ENCODE assay signal across 19 cellular contexts in the genomic region with DNA sequence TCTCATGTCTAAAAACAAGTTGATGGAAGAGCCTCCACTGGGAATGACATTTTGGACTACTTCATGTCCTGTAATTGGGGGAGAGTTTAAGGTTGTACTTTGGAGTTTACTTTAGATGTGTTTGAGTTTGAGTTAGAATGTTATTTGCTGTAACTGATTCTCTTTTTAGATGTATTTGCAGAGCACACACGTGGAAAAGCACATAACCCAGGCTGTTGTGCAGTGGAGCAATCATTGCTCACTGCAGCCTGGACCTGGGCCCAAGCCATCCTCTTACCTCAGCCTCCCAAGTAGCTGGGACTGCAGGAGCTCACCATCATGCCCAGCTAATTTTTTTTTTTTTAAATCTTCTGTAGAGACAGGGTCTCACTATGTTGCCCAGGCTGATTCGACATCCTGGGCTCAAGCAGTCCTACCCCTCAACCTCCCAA. TPM values are rescaled to one million over a fixed set of nuclear protein-coding genes. Genes with fewer than 3 reads are reported as not detected.
DNase-seq lines count a peak whose midpoint lies in the region; ATAC-seq and TF ChIP-seq lines count a peak whose summit lies in the region.
"Had no signal": no experiment of that assay in that cellular context is flagged by ENCODE, and none has a peak within 500 bp of the region (broad histone marks: within the 10 kb centered on the region; RNA-seq: fewer than 3 reads in every experiment).

No MANE protein-coding gene starts in this region.

- H3K9ac ChIP-seq in endodermal cell (ENCODE audit: extremely low read depth, low read length, poor library complexity, severe bottlenecking) (no peak overlapping the region), mesenchymal stem cell (ENCODE audit: low read length) (peak overlapping the region; percentile 29)
- H3K9ac ChIP-seq: parathyroid adenoma had no signal

- DNase-seq in HuH-7 (ENCODE audit: low spot score) (peak; percentile 26), endodermal cell (no peak), mesenchymal stem cell (no peak), NOMO-1 (lab: John Stamatoyannopoulos, UW; ENCODE audit: unreplicated experiment in 2 of 2) (no peak)
- DNase-seq: activated CD4-positive, alpha-beta T cell treated with anti-CD3 and anti-CD28 coated beads for 1 hour; AML-193; central memory CD4-positive, alpha-beta T cell; islet precursor cell; Kasumi-1; NCI-H1417 treated with DMSO at 0.1 percent for 48 hours; spleen; stimulated activated naive CD4-positive, alpha-beta T cell had no signal

- H2AFZ ChIP-seq in mesenchymal stem cell (ENCODE audit: low read depth, low read length): no peak overlapping the region
- H2AFZ ChIP-seq: parathyroid adenoma had no signal

- ATAC-seq in GM21825 (IDR thresholded peaks at IDR 0.05; ENCODE audit: unreplicated experiment) (no peak), HG02840 (IDR thresholded peaks at IDR 0.05; ENCODE audit: low FRiP score, unreplicated experiment) (no peak), GM21529 (IDR thresholded peaks at IDR 0.05; ENCODE audit: unreplicated experiment) (no peak)

- H3K27ac ChIP-seq in 22Rv1 (peak overlapping the region; percentile 98), endodermal cell (ENCODE audit: low read depth, low read length) (no peak overlapping the region), mesenchymal stem cell (ENCODE audit: low read length, poor library complexity, severe bottlenecking) (no peak overlapping the region)
- H3K27ac ChIP-seq: parathyroid adenoma had no signal

- no peak overlapping the region for H3K4me2 ChIP-seq in mesenchymal stem cell (ENCODE audit: low read length, poor library complexity, severe bottlenecking)

- H3K4me3 ChIP-seq in endodermal cell (ENCODE audit: low read length): no peak overlapping the region
- H3K4me3 ChIP-seq in mesenchymal stem cell (ENCODE audit: insufficient read depth in 1 of 2, low read depth in 1 of 2, low read length in 2 of 2): no peak overlapping the region
- H3K4me3 ChIP-seq: spleen had no signal

- H2BK5ac ChIP-seq in mesenchymal stem cell (ENCODE audit: low read depth, low read length, poor library complexity, severe bottlenecking): no peak overlapping the region

- H3K36me3 Mint-ChIP-seq in endodermal cell (ENCODE audit: low read depth): peaks cover 47% of the 10 kb centered on the region
- H3K36me3 Mint-ChIP-seq: activated naive CD8-positive, alpha-beta T cell had no signal

- H2AK5ac ChIP-seq in mesenchymal stem cell (ENCODE audit: low read length, severe bottlenecking): no peak overlapping the region

- H3K23ac ChIP-seq in mesenchymal stem cell (ENCODE audit: low read length in 2 of 2): no peak overlapping the region

- no peaks in the 10 kb centered on the region for H3K4me1 ChIP-seq in endodermal cell (ENCODE audit: control insufficient read depth, insufficient read depth, low read length)
- H3K4me1 ChIP-seq in mesenchymal stem cell (ENCODE audit: control insufficient read depth, insufficient read depth, low read depth, low read length): peaks cover 4% of the 10 kb centered on the region

- no peak overlapping the region for H4K91ac ChIP-seq in mesenchymal stem cell (ENCODE audit: low read length)

- no peak overlapping the region for H2BK15ac ChIP-seq in mesenchymal stem cell (ENCODE audit: low read depth, poor library complexity, severe bottlenecking)

- no peaks in the 10 kb centered on the region for H3K4me1 Mint-ChIP-seq in endodermal cell

- H3K27me3 Mint-ChIP-seq in endodermal cell (ENCODE audit: insufficient read depth): no peaks in the 10 kb centered on the region
- H3K27me3 Mint-ChIP-seq: activated naive CD8-positive, alpha-beta T cell had no signal

- H3K79me1 ChIP-seq in mesenchymal stem cell (replicated peaks; ENCODE audit: low read length, poor library complexity, severe bottlenecking): peaks cover 2% of the 10 kb centered on the region

- H3K4me3 Mint-ChIP-seq in endodermal cell: no peak overlapping the region
- H3K4me3 Mint-ChIP-seq: activated naive CD8-positive, alpha-beta T cell; T-helper 2 cell treated with Interferon-gamma antibody and Interleukin-4, amounts not matched to agents 5 μg/mL and 100 μg/mL, for 36 hours had no signal

- no peaks in the 10 kb centered on the region for H3K9me3 ChIP-seq in endodermal cell (ENCODE audit: control insufficient read depth, low read length)
- no peaks in the 10 kb centered on the region for H3K9me3 ChIP-seq in mesenchymal stem cell (ENCODE audit: control insufficient read depth, low read length)
- H3K9me3 ChIP-seq: spleen had no signal

- H3K18ac ChIP-seq in mesenchymal stem cell (ENCODE audit: low read depth in 1 of 2, low read length in 2 of 2): no peak overlapping the region

- no peak overlapping the region for H2BK12ac ChIP-seq in mesenchymal stem cell (ENCODE audit: low read length in 2 of 2)

- H3K9me3 Mint-ChIP-seq in endodermal cell: no peaks in the 10 kb centered on the region
- H3K9me3 Mint-ChIP-seq: T-helper 2 cell treated with Interferon-gamma antibody and Interleukin-4, amounts not matched to agents 5 μg/mL and 100 μg/mL, for 36 hours had no signal

- no peak overlapping the region for H4K8ac ChIP-seq in mesenchymal stem cell (ENCODE audit: low read length)

- H3K4ac ChIP-seq in mesenchymal stem cell (ENCODE audit: low read depth in 1 of 2, low read length in 2 of 2): no peak overlapping the region

- peak overlapping the region; percentile 2 for H3K27ac Mint-ChIP-seq in endodermal cell
- H3K27ac Mint-ChIP-seq: T-helper 2 cell treated with Interferon-gamma antibody and Interleukin-4, amounts not matched to agents 5 μg/mL and 100 μg/mL, for 36 hours had no signal

- TF ChIP-seq CTCF in 22Rv1 (IDR thresholded peaks at IDR 0.05) (no peak), endodermal cell (conservative IDR thresholded peaks at IDR 0.05) (no peak)

- H3K36me3 ChIP-seq in endodermal cell (ENCODE audit: control insufficient read depth, insufficient read depth, low read length): peaks cover 63% of the 10 kb centered on the region
- H3K36me3 ChIP-seq in mesenchymal stem cell (ENCODE audit: control insufficient read depth in 1 of 2, insufficient read depth in 2 of 2, low read depth in 1 of 2, low read length in 2 of 2): peaks cover 20 to 60% of the 10 kb centered on the region in 2 experiments

- no peak overlapping the region for H3K14ac ChIP-seq in mesenchymal stem cell (ENCODE audit: low read length in 2 of 2)

- H3K27me3 ChIP-seq in endodermal cell (ENCODE audit: control insufficient read depth, insufficient read depth, low read length, poor library complexity, severe bottlenecking) (no peaks in the 10 kb centered on the region), mesenchymal stem cell (ENCODE audit: control insufficient read depth in 1 of 2, insufficient read depth in 1 of 2, low read length in 2 of 2) (no peaks in the 10 kb centered on the region)
- H3K27me3 ChIP-seq: spleen had no signal

- H2BK120ac ChIP-seq in mesenchymal stem cell (ENCODE audit: low read depth, low read length): no peak overlapping the region

- WGBS in endodermal cell (ENCODE audit: insufficient coverage in 1 of 2, insufficient read length in 1 of 2), 2 experiments: 90 to 100% methylated on average over 2 of the region's 2 CpGs
- 90% methylated on average over 2 of the region's 2 CpGs for WGBS in mesenchymal stem cell

RNA-seq across cellular contexts. Expression of gene SH3D21, which starts 36.7 kb away (rescaled TPM):
- 10 to 100 TPM; 14.7 to 15.5 TPM for total RNA-seq in endodermal cell
- polyA plus RNA-seq in endodermal cell (2013, experiment 1 of 2): 11.3 TPM
- 12.9 TPM for polyA plus RNA-seq in endodermal cell (2013, experiment 2 of 2)
- 1.9 TPM for polyA plus RNA-seq in mesenchymal stem cell (2013, experiment 1 of 2)
- polyA plus RNA-seq in mesenchymal stem cell (2013, experiment 2 of 2): 1.8 TPM

RNA-seq across cellular contexts. Expression of gene THRAP3, which starts 45.2 kb away (rescaled TPM):
- 100 to 1,000 TPM; 145 to 165 TPM for total RNA-seq in endodermal cell
- 110 TPM for polyA plus RNA-seq in endodermal cell (2013, experiment 1 of 2)
- polyA plus RNA-seq in endodermal cell (2013, experiment 2 of 2): 105 TPM
- 64.5 TPM for polyA plus RNA-seq in mesenchymal stem cell (2013, experiment 1 of 2)
- polyA plus RNA-seq in mesenchymal stem cell (2013, experiment 2 of 2): 60.8 TPM

RNA-seq across cellular contexts. Expression of gene EVA1B, which starts 54.0 kb away (rescaled TPM):
- total RNA-seq in endodermal cell: 10 to 100 TPM; 14.1 to 16.3 TPM
- 26.5 TPM for polyA plus RNA-seq in endodermal cell (2013, experiment 1 of 2)
- polyA plus RNA-seq in endodermal cell (2013, experiment 2 of 2): 28.6 TPM
- 129 TPM for polyA plus RNA-seq in mesenchymal stem cell (2013, experiment 1 of 2)
- polyA plus RNA-seq in mesenchymal stem cell (2013, experiment 2 of 2): 133 TPM
